Comparison of ENCODE assay signal across 8 cellular contexts in the genomic region with DNA sequence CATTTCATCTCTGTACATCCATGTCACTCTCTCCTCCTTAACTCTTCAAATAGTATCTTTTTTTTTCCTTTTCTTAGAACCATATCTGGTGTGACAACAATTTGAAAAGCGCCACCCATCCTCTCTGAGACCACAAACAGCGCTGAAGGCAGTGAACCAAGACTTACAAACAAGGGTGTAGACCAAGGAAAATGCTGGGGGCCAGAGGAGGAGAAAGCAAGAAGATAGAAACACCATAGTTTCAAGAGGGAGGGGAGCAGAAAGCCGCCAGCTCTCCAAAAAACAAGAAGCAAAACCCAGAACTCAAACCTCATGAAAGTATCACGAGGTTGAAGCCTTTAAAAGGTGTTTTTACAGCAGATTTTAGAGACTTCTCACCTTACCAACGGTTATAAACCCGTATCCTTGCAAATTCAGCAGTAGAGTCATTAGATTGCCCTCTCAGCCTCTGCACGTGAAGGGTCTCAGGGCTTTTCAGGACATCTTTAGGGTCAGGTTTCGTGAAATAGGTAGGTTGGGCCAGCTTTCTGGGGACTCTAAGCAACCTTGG. TPM values are rescaled to one million over a fixed set of nuclear protein-coding genes. Genes with fewer than 3 reads are reported as not detected.
DNase-seq lines count a peak whose midpoint lies in the region; ATAC-seq lines count a peak whose summit lies in the region.

No MANE protein-coding gene starts in this region.

- H3K4me1 Mint-ChIP-seq in activated T-cell treated with anti-CD3 and anti-CD28 coated beads, Interleukin-2, amount 50 U/mL, for 4 hours (ENCODE audit: low read depth): peaks cover 74% of the 10 kb centered on the region

- intact Hi-C loops in left colon (cut with DNase I, micrococcal nuclease): no loop called here

- peaks cover 31% of the 10 kb centered on the region for H3K9me3 Mint-ChIP-seq in activated T-cell treated with anti-CD3 and anti-CD28 coated beads, Interleukin-2, amount 50 U/mL, for 4 hours

- no peaks in the 10 kb centered on the region for H3K27me3 Mint-ChIP-seq in activated T-cell treated with anti-CD3 and anti-CD28 coated beads, Interleukin-2, amount 50 U/mL, for 4 hours (ENCODE audit: low read depth)

- H3K36me3 Mint-ChIP-seq in activated T-cell treated with anti-CD3 and anti-CD28 coated beads, Interleukin-2, amount 50 U/mL, for 4 hours (ENCODE audit: insufficient read depth): peaks cover 21% of the 10 kb centered on the region

- ATAC-seq in GM19395 (IDR thresholded peaks at IDR 0.05; ENCODE audit: unreplicated experiment) (peak; percentile 93), HG03175 (IDR thresholded peaks at IDR 0.05; ENCODE audit: unreplicated experiment) (peak; percentile 93), left colon (no peak)
- ATAC-seq in activated T-cell treated with anti-CD3 and anti-CD28 coated beads, Interleukin-2, amount 50 U/mL, for 4 hours: peak; percentile 51 to 60

- peak overlapping the region; percentile 39 for H3K4me3 Mint-ChIP-seq in activated T-cell treated with anti-CD3 and anti-CD28 coated beads, Interleukin-2, amount 50 U/mL, for 4 hours

- DNase-seq in DMS79 treated with DMSO at 0.1 percent for 48 hours (lab: John Stamatoyannopoulos, UW) (peak; percentile 40), NCI-H446 (lab: John Stamatoyannopoulos, UW) (no peak), iPS-NIHi11 (ENCODE audit: low spot score) (no peak), left colon (no peak), hypothalamus (lab: John Stamatoyannopoulos, UW) (no peak)
- DNase-seq in activated T-cell treated with anti-CD3 and anti-CD28 coated beads, Interleukin-2, amount 50 U/mL, for 4 hours: peak; percentile 43

RNA-seq across cellular contexts. Expression of a gene that starts 13.3 kb away (rescaled TPM):
- total RNA-seq in activated T-cell treated with anti-CD3 and anti-CD28 coated beads, Interleukin-2, amount 50 U/mL, for 4 hours: 10 to 100 TPM; 14.7 to 17.4 (median 16.8) TPM
- total RNA-seq in left colon: 1 to 10 TPM; 1.7 to 2.8 TPM

Comparison
In these comparisons a context has a peak if more than half of its experiments do, and no peak if none do; other contexts are left out.
1. DNase-seq: peak in DMS79 treated with DMSO at 0.1 percent for 48 hours (single experiment) and activated T-cell treated with anti-CD3 and anti-CD28 coated beads, Interleukin-2, amount 50 U/mL, for 4 hours (single experiment); none in NCI-H446 (0 of 2), iPS-NIHi11 (single experiment), left colon (0 of 2) and hypothalamus (0 of 51).
2. RNA of a gene that starts 13.3 kb away (total RNA-seq): 14.7 to 17.4 TPM in activated T-cell treated with anti-CD3 and anti-CD28 coated beads, Interleukin-2, amount 50 U/mL, for 4 hours; 1.7 to 2.8 TPM in left colon; every median in the first group is over 4 times any median in the second.